ENCODE assay signal across 1 cellular context in the genomic region with DNA sequence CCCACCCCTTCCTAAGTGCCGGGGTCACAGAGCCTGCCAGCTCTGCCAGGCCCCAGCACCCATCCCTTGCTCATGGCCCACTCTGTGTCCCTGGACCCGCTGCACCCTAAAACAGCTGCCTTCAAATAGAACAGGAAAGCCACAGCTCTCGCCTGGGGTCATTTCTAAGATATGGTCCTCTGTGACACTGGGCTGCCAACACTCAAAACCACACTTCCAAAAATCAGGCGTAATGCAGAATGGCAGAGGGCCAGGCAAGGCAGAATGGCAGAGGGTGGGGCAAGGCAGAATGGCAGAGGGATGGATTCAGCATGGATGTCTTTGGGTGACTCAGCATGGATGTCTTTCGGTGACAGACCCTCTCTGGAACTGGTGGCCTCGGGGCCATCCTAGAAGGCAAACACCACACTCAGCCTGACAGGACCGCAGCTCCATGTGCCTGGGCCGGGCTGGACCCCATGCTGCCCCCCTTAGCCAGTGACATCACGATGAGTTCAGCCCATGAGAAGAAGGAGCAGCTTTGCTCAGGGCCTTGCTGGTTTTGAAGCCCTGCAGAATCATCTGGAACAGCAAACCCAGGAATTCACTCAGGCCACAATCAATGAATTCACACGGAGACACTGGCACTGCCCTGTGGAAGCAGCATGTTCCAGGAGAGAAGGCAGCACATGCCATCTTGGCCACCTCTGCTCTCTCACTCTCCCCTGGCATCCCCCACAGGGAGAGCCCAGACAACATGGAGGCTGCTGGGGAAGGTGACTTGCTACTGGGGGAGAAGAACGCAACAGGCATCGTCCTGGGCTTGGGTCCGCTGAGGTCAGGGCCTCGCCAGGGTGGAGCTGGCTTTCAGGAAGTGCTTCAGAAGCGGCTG.
TF ChIP-seq lines count a peak whose summit lies in the region.

No MANE protein-coding gene starts in this region.

TF ChIP-seq in K562, 482 proteins besides CTCF, POLR2A, EP300 and RAD21:
- TF ChIP-seq MAFG (tag; conservative IDR thresholded peaks at IDR 0.05) = 0 out of 2 replicates have a peak, but pooled peaks have one; percentile 14
